ENCODE assay signal across 1 cellular context in genomic region chr11:68533945-68534344, GRCh38.
TF ChIP-seq lines count a peak whose summit lies in the region.

No MANE protein-coding gene starts in this region.

TF ChIP-seq in GM23338, 12 proteins besides CTCF, POLR2A, EP300 and RAD21 (continued from another document):
- TF ChIP-seq ZNF462 (CRISPR knock-in tag; IDR thresholded peaks at IDR 0.05) (no peak), POLR2AphosphoS5 (IDR thresholded peaks at IDR 0.05; ENCODE audit: low read depth) (no peak), EZH2 (IDR thresholded peaks at IDR 0.05; ENCODE audit: low read depth, unreplicated experiment) (no peak), CREB1 (CRISPR knock-in tag; IDR thresholded peaks at IDR 0.05; ENCODE audit: low read depth) (no peak), REST (IDR thresholded peaks at IDR 0.05; ENCODE audit: unreplicated experiment) (no peak), JUNB (IDR thresholded peaks at IDR 0.05; ENCODE audit: unreplicated experiment) (no peak)
